In the genomic region with DNA sequence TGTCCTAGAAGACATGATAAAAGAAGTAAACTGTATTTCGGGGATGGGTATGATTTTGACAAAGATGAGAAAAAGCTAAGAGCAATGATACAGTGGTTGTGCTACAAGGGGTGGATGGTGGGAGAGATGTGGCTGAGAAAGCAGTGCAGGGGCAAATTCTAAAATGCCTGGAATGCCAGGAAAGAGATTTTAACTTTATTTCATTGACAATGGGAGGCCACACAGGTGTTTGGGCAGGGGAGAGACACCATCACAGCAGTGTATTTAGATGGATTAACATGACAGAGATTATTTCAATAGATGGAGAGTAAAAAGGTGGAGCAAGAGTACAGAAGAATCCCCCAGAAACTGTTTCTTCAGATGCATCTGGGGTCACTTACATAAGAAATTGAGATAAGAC, we compare ENCODE assay signal across 20 cellular contexts.
A peak's percentile ranks its signal among the peaks of the same experiment; 100 is the strongest.
DNase-seq lines count a peak whose midpoint lies in the region; ATAC-seq and TF ChIP-seq lines count a peak whose summit lies in the region.
"Had no signal": no experiment of that assay in that cellular context is flagged by ENCODE, and none has a peak within 500 bp of the region (broad histone marks: within the 10 kb centered on the region; RNA-seq: fewer than 3 reads in every experiment).

No MANE protein-coding gene starts in this region.

- H3K9me3 ChIP-seq in H9 (ENCODE audit: control insufficient read depth, low read depth, low read length), result no peaks in the 10 kb centered on the region
- no peaks in the 10 kb centered on the region for H3K9me3 ChIP-seq in NT2/D1 (ENCODE audit: insufficient read depth, low read length)
- peaks cover 2% of the 10 kb centered on the region for H3K9me3 ChIP-seq in iPS-18c (ENCODE audit: control insufficient read depth, insufficient read depth, low read length)
- H3K9me3 ChIP-seq in trophoblast cell (ENCODE audit: insufficient read depth, low read depth, low read length), result no peaks in the 10 kb centered on the region
- no peaks in the 10 kb centered on the region for H3K9me3 ChIP-seq in Karpas-422 (ENCODE audit: low read length)
- H3K9me3 ChIP-seq: BLaER1 had no signal

- H3K4ac ChIP-seq in H9 (ENCODE audit: low read depth, low read length) (no peak overlapping the region), trophoblast cell (ENCODE audit: low read depth, low read length) (no peak overlapping the region)

- peak overlapping the region in 1 of 2 experiments; percentile 5; a peak in 2 of 5 replicates for H3K4me3 Mint-ChIP-seq in H9
- H3K4me3 Mint-ChIP-seq in chondrocyte (ENCODE audit: unreplicated experiment), result no peak overlapping the region
- H3K4me3 Mint-ChIP-seq: CD14-positive monocyte; CD4-positive, alpha-beta memory T cell had no signal

- H3K4me1 Mint-ChIP-seq in H9 (peaks cover 59 to 62% of the 10 kb centered on the region in 2 experiments), chondrocyte (ENCODE audit: low read depth) (peaks cover 76% of the 10 kb centered on the region)

- H3K9me3 Mint-ChIP-seq in H9, result no peaks in the 10 kb centered on the region
- H3K9me3 Mint-ChIP-seq in chondrocyte (ENCODE audit: low read depth), result peaks cover 4% of the 10 kb centered on the region
- H3K9me3 Mint-ChIP-seq: CD14-positive monocyte; CD4-positive, alpha-beta memory T cell had no signal

- H4K91ac ChIP-seq in H9 (ENCODE audit: insufficient read length, low read depth, low read length) (no peak overlapping the region), trophoblast cell (ENCODE audit: low read depth, low read length) (no peak overlapping the region)

- H3K79me1 ChIP-seq in H9 (ENCODE audit: insufficient read depth, low read depth, low read length, poor library complexity, severe bottlenecking) (no peaks in the 10 kb centered on the region), trophoblast cell (ENCODE audit: low read length) (no peaks in the 10 kb centered on the region)

- H2BK120ac ChIP-seq in H9 (ENCODE audit: low read depth, low read length, poor library complexity, severe bottlenecking), result no peak overlapping the region
- H2BK120ac ChIP-seq in trophoblast cell (ENCODE audit: insufficient read depth, low read length, poor library complexity), result no peak overlapping the region

- H4K5ac ChIP-seq in H9 (ENCODE audit: insufficient read length, low read depth, low read length), result no peak overlapping the region

- H3K18ac ChIP-seq in H9 (ENCODE audit: insufficient read length, low read depth, low read length) (peak overlapping the region; percentile 19), trophoblast cell (ENCODE audit: low read length) (no peak overlapping the region)

- peaks cover 18% of the 10 kb centered on the region for H3K36me3 ChIP-seq in NT2/D1 (ENCODE audit: insufficient read depth, insufficient read length, low read length)
- no peaks in the 10 kb centered on the region for H3K36me3 ChIP-seq in trophoblast cell (ENCODE audit: control insufficient read depth in 1 of 2, insufficient read depth in 2 of 2, low read length in 2 of 2)
- no peaks in the 10 kb centered on the region for H3K36me3 ChIP-seq in Karpas-422 (ENCODE audit: insufficient read depth, low read length)
- H3K36me3 ChIP-seq: BLaER1 had no signal

- H2BK5ac ChIP-seq in H9 (ENCODE audit: insufficient read length, low read length) (no peak overlapping the region), trophoblast cell (ENCODE audit: low read depth, low read length, poor library complexity) (no peak overlapping the region)

- H3K79me2 ChIP-seq in H9 (ENCODE audit: insufficient read depth, low read length), result no peaks in the 10 kb centered on the region
- H3K79me2 ChIP-seq in trophoblast cell (ENCODE audit: control insufficient read depth, insufficient read depth, low read length, poor library complexity), result no peaks in the 10 kb centered on the region
- H3K79me2 ChIP-seq in Karpas-422 (ENCODE audit: low read length), result no peaks in the 10 kb centered on the region

- H2BK12ac ChIP-seq in H9 (ENCODE audit: insufficient read length, low read depth, low read length) (no peak overlapping the region), trophoblast cell (ENCODE audit: low read length) (no peak overlapping the region)

- H3K14ac ChIP-seq in H9 (ENCODE audit: insufficient read depth, low read length) (no peak overlapping the region), trophoblast cell (ENCODE audit: low read length) (no peak overlapping the region)

- H3K27me3 Mint-ChIP-seq in H9 (ENCODE audit: low read depth), result no peaks in the 10 kb centered on the region
- H3K27me3 Mint-ChIP-seq in chondrocyte (ENCODE audit: low read depth), result no peaks in the 10 kb centered on the region

- DNase-seq in H9 (no peak), NT2/D1 (ENCODE audit: low read depth, low spot score) (peak; percentile 18), chondrocyte (ENCODE audit: low spot score) (no peak), trophoblast cell (no peak), Karpas-422 (no peak)
- DNase-seq in stimulated activated naive CD4-positive, alpha-beta T cell (lab: John Stamatoyannopoulos, UW), result no peak
- DNase-seq: 8988T; CD4-positive, alpha-beta memory T cell; DMS153; DMS79 treated with DMSO at 0.1 percent for 48 hours; GF-D8; GOT3; HCEC 1CT; KG1 had no signal

- H3K27ac ChIP-seq in H9 (ENCODE audit: insufficient read length, low read depth, low read length) (peak overlapping the region; percentile 87), trophoblast cell (ENCODE audit: low read depth, low read length) (no peak overlapping the region), Karpas-422 (ENCODE audit: low read length) (no peak overlapping the region)
- H3K27ac ChIP-seq: BLaER1, HL-60 had no signal

- H3K56ac ChIP-seq in H9 (ENCODE audit: insufficient read length, low read depth, low read length), result no peak overlapping the region

- TF ChIP-seq CTCF in H9 (conservative IDR thresholded peaks at IDR 0.05), result no peak
- no peak for TF ChIP-seq CTCF in chondrocyte (IDR thresholded peaks at IDR 0.05)

- H4K20me1 ChIP-seq in H9 (ENCODE audit: control insufficient read depth, insufficient read depth, insufficient read length) (no peaks in the 10 kb centered on the region), Karpas-422 (ENCODE audit: insufficient read depth, low read depth, low read length) (no peaks in the 10 kb centered on the region)
- H4K20me1 ChIP-seq: BLaER1 had no signal

- no peak overlapping the region for H3T11ph ChIP-seq in H9 (ENCODE audit: low read length)

- H3K9ac ChIP-seq in H9 (ENCODE audit: extremely low read depth, insufficient read length, low read length), result no peak overlapping the region
- H3K9ac ChIP-seq in NT2/D1 (ENCODE audit: insufficient read length, low read depth), result no peak overlapping the region
- H3K9ac ChIP-seq in trophoblast cell (ENCODE audit: low read length), result no peak overlapping the region
- no peak overlapping the region for H3K9ac ChIP-seq in Karpas-422 (ENCODE audit: low read length)
- H3K9ac ChIP-seq: BLaER1 had no signal

- H3K27me3 ChIP-seq in H9 (ENCODE audit: insufficient read depth, low read length), result no peaks in the 10 kb centered on the region
- no peaks in the 10 kb centered on the region for H3K27me3 ChIP-seq in NT2/D1 (ENCODE audit: insufficient read depth, insufficient read length)
- H3K27me3 ChIP-seq in trophoblast cell (ENCODE audit: insufficient read depth, low read length), result no peaks in the 10 kb centered on the region
- no peaks in the 10 kb centered on the region for H3K27me3 ChIP-seq in Karpas-422 (ENCODE audit: low read length)
- H3K27me3 ChIP-seq: BLaER1 had no signal

- no peaks in the 10 kb centered on the region for H3K23me2 ChIP-seq in H9 (ENCODE audit: insufficient read length, low read depth, low read length, poor library complexity, severe bottlenecking)

- H3K9me2 ChIP-seq in Karpas-422 (replicated peaks; ENCODE audit: insufficient read depth, low read length), result no peaks in the 10 kb centered on the region

- H4K8ac ChIP-seq in H9 (replicated peaks; ENCODE audit: insufficient read length, low read depth, low read length) (no peak overlapping the region), trophoblast cell (ENCODE audit: low read depth, low read length) (no peak overlapping the region)

- WGBS in H9 (ENCODE audit: extremely low coverage, insufficient read length, low lambda C conversion rate), result no CpG with 5 or more reads among the region's 1 CpG
- no CpG with 5 or more reads among the region's 1 CpG for WGBS in trophoblast cell (ENCODE audit: extremely low coverage, insufficient coverage, insufficient read length)

- peaks cover 5 to 10% (median 7%) of the 10 kb centered on the region in 3 experiments; a peak in 5 of 7 replicates for H3K36me3 Mint-ChIP-seq in H9 (ENCODE audit: insufficient read depth in 1 of 3, low read depth in 3 of 3)
- H3K36me3 Mint-ChIP-seq in chondrocyte (ENCODE audit: low read depth), result peaks cover 31% of the 10 kb centered on the region
- H3K36me3 Mint-ChIP-seq: CD14-positive monocyte; CD4-positive, alpha-beta memory T cell had no signal

- peaks cover 14% of the 10 kb centered on the region for H3K4me1 ChIP-seq in H9 (ENCODE audit: insufficient read depth, low read length)
- H3K4me1 ChIP-seq in NT2/D1 (ENCODE audit: insufficient read depth, insufficient read length), result no peaks in the 10 kb centered on the region
- peaks cover 0 to 3% of the 10 kb centered on the region in 2 experiments for H3K4me1 ChIP-seq in trophoblast cell (ENCODE audit: control insufficient read depth in 1 of 2, insufficient read depth in 2 of 2, low read length in 2 of 2)
- H3K4me1 ChIP-seq in Karpas-422 (ENCODE audit: low read length), result no peaks in the 10 kb centered on the region

- H2BK20ac ChIP-seq in H9 (ENCODE audit: low read depth, low read length, poor library complexity, severe bottlenecking), result no peak overlapping the region

- no peak for ATAC-seq in HG02588 (IDR thresholded peaks at IDR 0.05; ENCODE audit: unreplicated experiment)
- ATAC-seq: GM12878 had no signal

- H3K27ac Mint-ChIP-seq in H9, result peak overlapping the region; percentile 21 to 93 (median 89); a peak in 6 of 7 replicates
- H3K27ac Mint-ChIP-seq in chondrocyte (ENCODE audit: unreplicated experiment), result peak overlapping the region; percentile 24
- H3K27ac Mint-ChIP-seq: CD14-positive monocyte; CD4-positive, alpha-beta memory T cell had no signal

- H3K23ac ChIP-seq in H9 (ENCODE audit: insufficient read length, low read depth, low read length), result no peak overlapping the region
- H3K23ac ChIP-seq in trophoblast cell (ENCODE audit: low read length), result no peak overlapping the region

- H2AFZ ChIP-seq in H9 (ENCODE audit: low read length) (no peak overlapping the region), trophoblast cell (ENCODE audit: insufficient read depth, low read length, poor library complexity) (no peak overlapping the region), Karpas-422 (ENCODE audit: low read length) (no peak overlapping the region)

- H2AK5ac ChIP-seq in H9 (ENCODE audit: insufficient read length, low read length) (no peak overlapping the region), trophoblast cell (ENCODE audit: low read length) (no peak overlapping the region)

- H3K4me3 ChIP-seq in NT2/D1 (ENCODE audit: insufficient read length, low read depth), result no peak overlapping the region
- H3K4me3 ChIP-seq in iPS-18c (ENCODE audit: insufficient read depth, low read depth, low read length), result peak overlapping the region; percentile 15; the same call in 1 of the 2 replicates
- H3K4me3 ChIP-seq in trophoblast cell (ENCODE audit: low read depth, low read length), result no peak overlapping the region
- no peak overlapping the region for H3K4me3 ChIP-seq in Karpas-422 (ENCODE audit: low read length)
- H3K4me3 ChIP-seq: BLaER1, GM12878 had no signal

- H3K4me2 ChIP-seq in H9 (ENCODE audit: insufficient read depth, insufficient read length, low read length) (no peak overlapping the region), trophoblast cell (ENCODE audit: low read length) (no peak overlapping the region), Karpas-422 (ENCODE audit: low read depth, low read length, poor library complexity, severe bottlenecking) (no peak overlapping the region)
- H3K4me2 ChIP-seq: BLaER1 had no signal

- H4K12ac ChIP-seq in trophoblast cell (ENCODE audit: low read depth, low read length), result no peak overlapping the region

- no peak overlapping the region for H2BK15ac ChIP-seq in H9 (ENCODE audit: low read depth, low read length)
